In genomic region chr5:180519098-180519497, GRCh38 we compare ENCODE assay signal across 1 cellular context.
TF ChIP-seq lines count a peak whose summit lies in the region.

No MANE protein-coding gene starts in this region.

TF ChIP-seq in K562, 482 proteins besides CTCF, POLR2A, EP300 and RAD21 (continued from another document and continues in another):
- TF ChIP-seq, protein P1, sequence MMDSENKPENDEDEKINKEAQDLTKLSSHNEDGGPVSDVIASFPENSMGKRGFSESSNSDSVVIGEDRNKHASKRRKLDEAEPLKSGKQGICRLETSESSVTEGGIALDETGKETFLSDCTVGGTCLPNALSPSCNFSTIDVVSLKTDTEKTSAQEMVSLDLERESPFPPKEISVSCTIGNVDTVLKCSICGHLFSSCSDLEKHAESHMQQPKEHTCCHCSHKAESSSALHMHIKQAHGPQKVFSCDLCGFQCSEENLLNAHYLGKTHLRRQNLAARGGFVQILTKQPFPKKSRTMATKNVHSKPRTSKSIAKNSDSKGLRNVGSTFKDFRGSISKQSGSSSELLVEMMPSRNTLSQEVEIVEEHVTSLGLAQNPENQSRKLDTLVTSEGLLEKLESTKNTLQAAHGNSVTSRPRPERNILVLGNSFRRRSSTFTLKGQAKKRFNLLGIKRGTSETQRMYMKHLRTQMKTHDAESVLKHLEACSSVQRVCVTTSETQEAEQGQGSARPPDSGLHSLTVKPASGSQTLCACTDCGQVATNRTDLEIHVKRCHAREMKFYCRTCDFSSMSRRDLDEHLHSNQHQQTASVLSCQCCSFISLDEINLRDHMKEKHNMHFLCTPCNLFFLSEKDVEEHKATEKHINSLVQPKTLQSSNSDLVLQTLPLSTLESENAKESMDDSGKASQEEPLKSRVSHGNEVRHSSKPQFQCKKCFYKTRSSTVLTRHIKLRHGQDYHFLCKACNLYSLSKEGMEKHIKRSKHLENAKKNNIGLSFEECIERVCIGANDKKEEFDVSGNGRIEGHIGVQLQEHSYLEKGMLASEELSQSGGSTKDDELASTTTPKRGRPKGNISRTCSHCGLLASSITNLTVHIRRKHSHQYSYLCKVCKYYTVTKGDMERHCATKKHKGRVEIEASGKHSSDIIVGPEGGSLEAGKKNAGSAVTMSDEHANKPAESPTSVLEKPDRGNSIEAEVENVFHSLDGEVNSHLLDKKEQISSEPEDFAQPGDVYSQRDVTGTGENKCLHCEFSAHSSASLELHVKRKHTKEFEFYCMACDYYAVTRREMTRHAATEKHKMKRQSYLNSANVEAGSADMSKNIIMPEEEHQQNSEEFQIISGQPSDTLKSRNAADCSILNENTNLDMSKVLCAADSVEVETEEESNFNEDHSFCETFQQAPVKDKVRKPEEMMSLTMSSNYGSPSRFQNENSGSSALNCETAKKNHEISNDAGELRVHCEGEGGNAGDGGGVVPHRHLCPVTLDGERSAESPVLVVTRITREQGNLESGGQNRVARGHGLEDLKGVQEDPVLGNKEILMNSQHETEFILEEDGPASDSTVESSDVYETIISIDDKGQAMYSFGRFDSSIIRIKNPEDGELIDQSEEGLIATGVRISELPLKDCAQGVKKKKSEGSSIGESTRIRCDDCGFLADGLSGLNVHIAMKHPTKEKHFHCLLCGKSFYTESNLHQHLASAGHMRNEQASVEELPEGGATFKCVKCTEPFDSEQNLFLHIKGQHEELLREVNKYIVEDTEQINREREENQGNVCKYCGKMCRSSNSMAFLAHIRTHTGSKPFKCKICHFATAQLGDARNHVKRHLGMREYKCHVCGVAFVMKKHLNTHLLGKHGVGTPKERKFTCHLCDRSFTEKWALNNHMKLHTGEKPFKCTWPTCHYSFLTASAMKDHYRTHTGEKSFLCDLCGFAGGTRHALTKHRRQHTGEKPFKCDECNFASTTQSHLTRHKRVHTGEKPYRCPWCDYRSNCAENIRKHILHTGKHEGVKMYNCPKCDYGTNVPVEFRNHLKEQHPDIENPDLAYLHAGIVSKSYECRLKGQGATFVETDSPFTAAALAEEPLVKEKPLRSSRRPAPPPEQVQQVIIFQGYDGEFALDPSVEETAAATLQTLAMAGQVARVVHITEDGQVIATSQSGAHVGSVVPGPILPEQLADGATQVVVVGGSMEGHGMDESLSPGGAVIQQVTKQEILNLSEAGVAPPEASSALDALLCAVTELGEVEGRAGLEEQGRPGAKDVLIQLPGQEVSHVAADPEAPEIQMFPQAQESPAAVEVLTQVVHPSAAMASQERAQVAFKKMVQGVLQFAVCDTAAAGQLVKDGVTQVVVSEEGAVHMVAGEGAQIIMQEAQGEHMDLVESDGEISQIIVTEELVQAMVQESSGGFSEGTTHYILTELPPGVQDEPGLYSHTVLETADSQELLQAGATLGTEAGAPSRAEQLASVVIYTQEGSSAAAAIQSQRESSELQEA (IDR thresholded peaks at IDR 0.05; ENCODE audit: low read depth): no peak
- TF ChIP-seq E2F3 (CRISPR knock-in tag; IDR thresholded peaks at IDR 0.05): no peak
- no peak for TF ChIP-seq HMBOX1 (IDR thresholded peaks at IDR 0.05)
- no peak for TF ChIP-seq ZKSCAN8 (CRISPR knock-in tag; IDR thresholded peaks at IDR 0.05)
- TF ChIP-seq ATF6 (CRISPR knock-in tag; IDR thresholded peaks at IDR 0.05): no peak
- TF ChIP-seq SP2 (IDR thresholded peaks at IDR 0.05; ENCODE audit: extremely low read depth, low read depth, low read length, poor library complexity, severe bottlenecking): no peak
- TF ChIP-seq ILK (tag; IDR thresholded peaks at IDR 0.05; ENCODE audit: borderline replicate concordance, low read depth): no peak
- TF ChIP-seq FOXP1 (CRISPR knock-in tag; IDR thresholded peaks at IDR 0.05): no peak
- no peak for TF ChIP-seq SOX6 (IDR thresholded peaks at IDR 0.05)
- no peak for TF ChIP-seq ZC3H11A (IDR thresholded peaks at IDR 0.05; ENCODE audit: low read depth, low read length)
- TF ChIP-seq POLR2G (IDR thresholded peaks at IDR 0.05; ENCODE audit: low read depth, low read length): no peak
- no peak for TF ChIP-seq NR2C2 (CRISPR knock-in tag; IDR thresholded peaks at IDR 0.05)
- TF ChIP-seq NR2C2 (tag; IDR thresholded peaks at IDR 0.05): 0 out of 2 replicates have a peak, but pooled peaks have one; percentile 21
- no peak for TF ChIP-seq CHD1 (IDR thresholded peaks at IDR 0.05; ENCODE audit: low read length)
- TF ChIP-seq, protein P2, sequence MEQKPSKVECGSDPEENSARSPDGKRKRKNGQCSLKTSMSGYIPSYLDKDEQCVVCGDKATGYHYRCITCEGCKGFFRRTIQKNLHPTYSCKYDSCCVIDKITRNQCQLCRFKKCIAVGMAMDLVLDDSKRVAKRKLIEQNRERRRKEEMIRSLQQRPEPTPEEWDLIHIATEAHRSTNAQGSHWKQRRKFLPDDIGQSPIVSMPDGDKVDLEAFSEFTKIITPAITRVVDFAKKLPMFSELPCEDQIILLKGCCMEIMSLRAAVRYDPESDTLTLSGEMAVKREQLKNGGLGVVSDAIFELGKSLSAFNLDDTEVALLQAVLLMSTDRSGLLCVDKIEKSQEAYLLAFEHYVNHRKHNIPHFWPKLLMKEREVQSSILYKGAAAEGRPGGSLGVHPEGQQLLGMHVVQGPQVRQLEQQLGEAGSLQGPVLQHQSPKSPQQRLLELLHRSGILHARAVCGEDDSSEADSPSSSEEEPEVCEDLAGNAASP (IDR thresholded peaks at IDR 0.05): no peak
- TF ChIP-seq ETV1 (tag; conservative IDR thresholded peaks at IDR 0.05; ENCODE audit: low read depth): no peak
- TF ChIP-seq ZZZ3 (IDR thresholded peaks at IDR 0.05): no peak
- TF ChIP-seq, protein P3, sequence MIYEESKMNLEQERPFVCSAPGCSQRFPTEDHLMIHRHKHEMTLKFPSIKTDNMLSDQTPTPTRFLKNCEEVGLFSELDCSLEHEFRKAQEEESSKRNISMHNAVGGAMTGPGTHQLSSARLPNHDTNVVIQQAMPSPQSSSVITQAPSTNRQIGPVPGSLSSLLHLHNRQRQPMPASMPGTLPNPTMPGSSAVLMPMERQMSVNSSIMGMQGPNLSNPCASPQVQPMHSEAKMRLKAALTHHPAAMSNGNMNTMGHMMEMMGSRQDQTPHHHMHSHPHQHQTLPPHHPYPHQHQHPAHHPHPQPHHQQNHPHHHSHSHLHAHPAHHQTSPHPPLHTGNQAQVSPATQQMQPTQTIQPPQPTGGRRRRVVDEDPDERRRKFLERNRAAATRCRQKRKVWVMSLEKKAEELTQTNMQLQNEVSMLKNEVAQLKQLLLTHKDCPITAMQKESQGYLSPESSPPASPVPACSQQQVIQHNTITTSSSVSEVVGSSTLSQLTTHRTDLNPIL (CRISPR knock-in tag; IDR thresholded peaks at IDR 0.05): no peak
- TF ChIP-seq ZNF766 (CRISPR knock-in tag; conservative IDR thresholded peaks at IDR 0.05): peak; percentile 73; the same call in 1 of the 2 replicates
- TF ChIP-seq, protein P4, sequence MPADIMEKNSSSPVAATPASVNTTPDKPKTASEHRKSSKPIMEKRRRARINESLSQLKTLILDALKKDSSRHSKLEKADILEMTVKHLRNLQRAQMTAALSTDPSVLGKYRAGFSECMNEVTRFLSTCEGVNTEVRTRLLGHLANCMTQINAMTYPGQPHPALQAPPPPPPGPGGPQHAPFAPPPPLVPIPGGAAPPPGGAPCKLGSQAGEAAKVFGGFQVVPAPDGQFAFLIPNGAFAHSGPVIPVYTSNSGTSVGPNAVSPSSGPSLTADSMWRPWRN (IDR thresholded peaks at IDR 0.05; ENCODE audit: low read depth): no peak
- no peak for TF ChIP-seq ZNF318 (IDR thresholded peaks at IDR 0.05; ENCODE audit: borderline replicate concordance in 1 of 2, low read depth in 1 of 2)
- TF ChIP-seq PYGO2 (tag; IDR thresholded peaks at IDR 0.05): peak; percentile 77
- no peak for TF ChIP-seq ZNF75A (CRISPR knock-in tag; IDR thresholded peaks at IDR 0.05)
- TF ChIP-seq ZNF12 (CRISPR knock-in tag; IDR thresholded peaks at IDR 0.05): no peak
- TF ChIP-seq, protein P5, sequence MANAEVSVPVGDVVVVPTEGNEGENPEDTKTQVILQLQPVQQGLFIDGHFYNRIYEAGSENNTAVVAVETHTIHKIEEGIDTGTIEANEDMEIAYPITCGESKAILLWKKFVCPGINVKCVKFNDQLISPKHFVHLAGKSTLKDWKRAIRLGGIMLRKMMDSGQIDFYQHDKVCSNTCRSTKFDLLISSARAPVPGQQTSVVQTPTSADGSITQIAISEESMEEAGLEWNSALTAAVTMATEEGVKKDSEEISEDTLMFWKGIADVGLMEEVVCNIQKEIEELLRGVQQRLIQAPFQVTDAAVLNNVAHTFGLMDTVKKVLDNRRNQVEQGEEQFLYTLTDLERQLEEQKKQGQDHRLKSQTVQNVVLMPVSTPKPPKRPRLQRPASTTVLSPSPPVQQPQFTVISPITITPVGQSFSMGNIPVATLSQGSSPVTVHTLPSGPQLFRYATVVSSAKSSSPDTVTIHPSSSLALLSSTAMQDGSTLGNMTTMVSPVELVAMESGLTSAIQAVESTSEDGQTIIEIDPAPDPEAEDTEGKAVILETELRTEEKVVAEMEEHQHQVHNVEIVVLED (CRISPR knock-in tag; IDR thresholded peaks at IDR 0.05): no peak
- TF ChIP-seq ZBTB17 (CRISPR knock-in tag; IDR thresholded peaks at IDR 0.05): no peak
- 0 out of 2 replicates have a peak, but pooled peaks have one; percentile 71 for TF ChIP-seq ZNF197 (CRISPR knock-in tag; IDR thresholded peaks at IDR 0.05; ENCODE audit: low read depth)
- TF ChIP-seq KLF13 (tag; IDR thresholded peaks at IDR 0.05; ENCODE audit: borderline replicate concordance, low read depth): peak; percentile 55; the same call in 1 of the 2 replicates
- no peak for TF ChIP-seq ZNF740 (CRISPR knock-in tag; IDR thresholded peaks at IDR 0.05)
- 0 out of 4 replicates have a peak, but pooled peaks of 1 of the 2 experiments have one; percentile 37 for TF ChIP-seq ZNF740 (tag; IDR thresholded peaks at IDR 0.05)
